In genomic region chr1:45752441-45753052, GRCh38 we compare ENCODE assay signal across 1 cellular context.
TF ChIP-seq lines count a peak whose summit lies in the region.

No MANE protein-coding gene starts in this region.

TF ChIP-seq in HepG2, 621 proteins besides CTCF, POLR2A, EP300 and RAD21 (continued from another document and continues in another):
- TF ChIP-seq STAT6 (CRISPR knock-in tag; IDR thresholded peaks at IDR 0.05; ENCODE audit: borderline replicate concordance) = no peak
- TF ChIP-seq ZNF503 (CRISPR knock-in tag; IDR thresholded peaks at IDR 0.05) = peak; percentile 46; the same call in 1 of the 2 replicates
- TF ChIP-seq ZSCAN25 (CRISPR knock-in tag; IDR thresholded peaks at IDR 0.05) = no peak
- no peak for TF ChIP-seq FOXM1 (CRISPR knock-in tag; IDR thresholded peaks at IDR 0.05)
- TF ChIP-seq SYNCRIP (IDR thresholded peaks at IDR 0.05; ENCODE audit: insufficient read depth, low read depth, low read length) = no peak
- TF ChIP-seq TRIM22 (IDR thresholded peaks at IDR 0.05) = no peak
- TF ChIP-seq IRF2 (CRISPR knock-in tag; IDR thresholded peaks at IDR 0.05) = peak; percentile 10; the same call in 1 of the 2 replicates
- TF ChIP-seq KLF13 (CRISPR knock-in tag; IDR thresholded peaks at IDR 0.05) = no peak
- no peak for TF ChIP-seq CSRNP2 (CRISPR knock-in tag; conservative IDR thresholded peaks at IDR 0.05; ENCODE audit: low read depth)
- TF ChIP-seq THAP11 (CRISPR knock-in tag; IDR thresholded peaks at IDR 0.05) = 0 out of 2 replicates have a peak, but pooled peaks have one; percentile 24
- TF ChIP-seq TARDBP (CRISPR knock-in tag; IDR thresholded peaks at IDR 0.05) = no peak
- TF ChIP-seq ZNF10 (CRISPR knock-in tag; IDR thresholded peaks at IDR 0.05; ENCODE audit: borderline replicate concordance, low read depth) = no peak
- peak; percentile 24; the same call in 1 of the 2 replicates for TF ChIP-seq PRDM10 (CRISPR knock-in tag; IDR thresholded peaks at IDR 0.05; ENCODE audit: low read depth)
- TF ChIP-seq AHR (CRISPR knock-in tag; IDR thresholded peaks at IDR 0.05) = no peak
- no peak for TF ChIP-seq ZNF207 (IDR thresholded peaks at IDR 0.05; ENCODE audit: borderline replicate concordance)
- no peak for TF ChIP-seq SRSF1 (optimal IDR thresholded peaks at IDR 0.05; ENCODE audit: low read depth, low read length)
- TF ChIP-seq MZF1 (CRISPR knock-in tag; IDR thresholded peaks at IDR 0.05; ENCODE audit: borderline replicate concordance) = no peak
- peak; percentile 67; the same call in 1 of the 2 replicates for TF ChIP-seq HDAC2 (CRISPR knock-in tag; IDR thresholded peaks at IDR 0.05)
- 0 out of 2 replicates have a peak, but pooled peaks have one; percentile 23 for TF ChIP-seq NFYC (CRISPR knock-in tag; IDR thresholded peaks at IDR 0.05)
- TF ChIP-seq ZNF660 (CRISPR knock-in tag; IDR thresholded peaks at IDR 0.05; ENCODE audit: borderline replicate concordance, low read depth) = no peak
- TF ChIP-seq TFDP2 (CRISPR knock-in tag; IDR thresholded peaks at IDR 0.05) = no peak
- no peak for TF ChIP-seq PHB2 (IDR thresholded peaks at IDR 0.05; ENCODE audit: partially characterized antibody)
- TF ChIP-seq SCMH1 (CRISPR knock-in tag; IDR thresholded peaks at IDR 0.05; ENCODE audit: borderline replicate concordance) = no peak
- no peak for TF ChIP-seq MBNL3 (CRISPR knock-in tag; conservative IDR thresholded peaks at IDR 0.05)
- no peak for TF ChIP-seq ZNF180 (CRISPR knock-in tag; IDR thresholded peaks at IDR 0.05; ENCODE audit: borderline replicate concordance, low read depth)
- no peak for TF ChIP-seq SP140L (CRISPR knock-in tag; IDR thresholded peaks at IDR 0.05; ENCODE audit: borderline replicate concordance)
- TF ChIP-seq HNF4G (IDR thresholded peaks at IDR 0.05; ENCODE audit: borderline replicate concordance, low read depth, low read length) = peak; percentile 16; the same call in 1 of the 2 replicates
- TF ChIP-seq HNF4G (CRISPR knock-in tag; IDR thresholded peaks at IDR 0.05; ENCODE audit: borderline replicate concordance, low read depth) = no peak
- no peak for TF ChIP-seq PHF8 (CRISPR knock-in tag; IDR thresholded peaks at IDR 0.05)
- TF ChIP-seq ZNF878 (CRISPR knock-in tag; IDR thresholded peaks at IDR 0.05) = peak; percentile 52; the same call in 1 of the 2 replicates
- TF ChIP-seq ZNF552 (CRISPR knock-in tag; IDR thresholded peaks at IDR 0.05; ENCODE audit: borderline replicate concordance) = no peak
- TF ChIP-seq THAP7 (CRISPR knock-in tag; IDR thresholded peaks at IDR 0.05) = no peak
- TF ChIP-seq MXD4 (CRISPR knock-in tag; IDR thresholded peaks at IDR 0.05) = no peak
- peak; percentile 74 for TF ChIP-seq ZNF644 (CRISPR knock-in tag; IDR thresholded peaks at IDR 0.05; ENCODE audit: low read depth)
- TF ChIP-seq ZMYM3 (CRISPR knock-in tag; IDR thresholded peaks at IDR 0.05) = peak; percentile 35; the same call in 1 of the 2 replicates
- TF ChIP-seq POLR2AphosphoS5 (IDR thresholded peaks at IDR 0.05; ENCODE audit: low read depth, low read length) = no peak
- TF ChIP-seq NR2F1 (CRISPR knock-in tag; IDR thresholded peaks at IDR 0.05) = no peak
- TF ChIP-seq ZNF431 (CRISPR knock-in tag; IDR thresholded peaks at IDR 0.05; ENCODE audit: borderline replicate concordance, low read depth) = no peak
- TF ChIP-seq NFIC (IDR thresholded peaks at IDR 0.05; ENCODE audit: low read length) = no peak
- TF ChIP-seq ZNF225 (CRISPR knock-in tag; IDR thresholded peaks at IDR 0.05) = no peak
- TF ChIP-seq ZC3H4 (CRISPR knock-in tag; IDR thresholded peaks at IDR 0.05; ENCODE audit: borderline replicate concordance) = no peak
- peak; percentile 68; the same call in 1 of the 2 replicates for TF ChIP-seq ZNF414 (CRISPR knock-in tag; IDR thresholded peaks at IDR 0.05)
- TF ChIP-seq SP5 (CRISPR knock-in tag; IDR thresholded peaks at IDR 0.05; ENCODE audit: borderline replicate concordance, low read depth) = peak; percentile 79
- peak; percentile 18; the same call in 1 of the 2 replicates for TF ChIP-seq ZBTB7B (CRISPR knock-in tag; IDR thresholded peaks at IDR 0.05)
- no peak for TF ChIP-seq GABPA (IDR thresholded peaks at IDR 0.05; ENCODE audit: low read depth, low read length)
- no peak for TF ChIP-seq GABPA (CRISPR knock-in tag; IDR thresholded peaks at IDR 0.05; ENCODE audit: low read depth)
- no peak for TF ChIP-seq MEIS1 (CRISPR knock-in tag; IDR thresholded peaks at IDR 0.05; ENCODE audit: borderline replicate concordance)
- TF ChIP-seq ZNF205 (CRISPR knock-in tag; IDR thresholded peaks at IDR 0.05) = no peak
- TF ChIP-seq GATA4 (IDR thresholded peaks at IDR 0.05; ENCODE audit: borderline replicate concordance, low read depth) = no peak
- peak; percentile 44; the same call in 1 of the 2 replicates for TF ChIP-seq ZNF224 (CRISPR knock-in tag; IDR thresholded peaks at IDR 0.05)
- no peak for TF ChIP-seq RNF219 (CRISPR knock-in tag; IDR thresholded peaks at IDR 0.05)
- TF ChIP-seq ZNF784 (CRISPR knock-in tag; IDR thresholded peaks at IDR 0.05; ENCODE audit: borderline replicate concordance) = 0 out of 2 replicates have a peak, but pooled peaks have one; percentile 22
